Comparison of ENCODE assay signal across 26 cellular contexts in genomic region chr14:65043893-65044595, GRCh38. TPM values are rescaled to one million over a fixed set of nuclear protein-coding genes. Genes with fewer than 3 reads are reported as not detected.
DNase-seq lines count a peak whose midpoint lies in the region; ATAC-seq and TF ChIP-seq lines count a peak whose summit lies in the region.
"Had no signal": no experiment of that assay in that cellular context is flagged by ENCODE, and none has a peak within 500 bp of the region (broad histone marks: within the 10 kb centered on the region; RNA-seq: fewer than 3 reads in every experiment).

No MANE protein-coding gene starts in this region.

- H3K4me1 Mint-ChIP-seq in brain: peaks cover 4% of the 10 kb centered on the region

- H3K27ac Mint-ChIP-seq in brain: peak overlapping the region in 3 of 5 experiments; percentile 24 to 49 (median 47)
- H3K27ac Mint-ChIP-seq: activated T-helper 2 cell treated with anti-CD3 and anti-CD28 coated beads, Interferon-gamma antibody, Interleukin-2, Interleukin-4, amounts not matched to agents 10 μg/mL and 5 μg/mL and 100 μg/mL, durations not matched to agents 14 hours and 24 hours and 36 hours had no signal

- no peaks in the 10 kb centered on the region for H3K27me3 Mint-ChIP-seq in brain
- H3K27me3 Mint-ChIP-seq: central memory CD8-positive, alpha-beta T cell; naive thymus-derived CD4-positive, alpha-beta T cell had no signal

- peaks cover 0 to 47% (median 18%) of the 10 kb centered on the region in 6 donors for H3K4me1 ChIP-seq in spleen
- H3K4me1 ChIP-seq: Peyer's patch, SJCRH30 had no signal

- no peak for DNase-seq in left ventricle myocardium superior
- DNase-seq in left cardiac atrium: no peak
- peak; percentile 25 for DNase-seq in Jurkat, Clone E6-1 (ENCODE audit: low read depth, low spot score)
- no peak for DNase-seq in spleen
- DNase-seq in HuH-7 (ENCODE audit: low spot score): no peak
- DNase-seq: activated CD4-positive, alpha-beta T cell treated with anti-CD3 and anti-CD28 coated beads, Interleukin-2, amount 50 U/mL, for 1 hour; activated CD8-positive, alpha-beta memory T cell treated with anti-CD3 and anti-CD28 coated beads, Interleukin-2, amount 50 U/mL, for 48 hours; Calu3; dermis blood vessel endothelial cell; DND-41; naive thymus-derived CD4-positive, alpha-beta T cell; NCI-H1417; NCI-H2081 treated with DMSO at 0.1 percent for 48 hours; NCI-H345; ovary; Peyer's patch; SJCRH30; stimulated activated CD4-positive, alpha-beta T cell treated with anti-CD3 and anti-CD28 coated beads, Interleukin-12 subunit alpha, Interleukin-12 subunit beta, amount 100 ng/mL, for 4 hours; stimulated activated CD4-positive, alpha-beta T cell treated with anti-CD3 and anti-CD28 coated beads, Interleukin-4, amount 100 ng/mL, for 1 hour; T1000 had no signal

- no peak for TF ChIP-seq POLR2A in spleen (IDR thresholded peaks at IDR 0.05)

- ATAC-seq in left ventricle myocardium superior (peak; percentile 52), left cardiac atrium (no peak), GM19023 (IDR thresholded peaks at IDR 0.05; ENCODE audit: unreplicated experiment) (no peak)

- peak overlapping the region in 7 of 8 donors; percentile 15 to 91 (median 71) for H3K27ac ChIP-seq in spleen
- H3K27ac ChIP-seq: ovary, Peyer's patch, SJCRH30, suprapubic skin had no signal

- H3K36me3 Mint-ChIP-seq in brain: peaks cover 63% of the 10 kb centered on the region

- H3K27me3 ChIP-seq in spleen (replicated peaks in 1 of 7): no peaks in the 10 kb centered on the region
- H3K27me3 ChIP-seq: left lung, ovary, Peyer's patch, SJCRH30, suprapubic skin had no signal

- no peaks in the 10 kb centered on the region for H3K9me3 Mint-ChIP-seq in brain
- H3K9me3 Mint-ChIP-seq: activated T-helper 2 cell treated with anti-CD3 and anti-CD28 coated beads, Interferon-gamma antibody, Interleukin-2, Interleukin-4, amounts not matched to agents 10 μg/mL and 5 μg/mL and 100 μg/mL, durations not matched to agents 14 hours and 24 hours and 36 hours; central memory CD8-positive, alpha-beta T cell; naive thymus-derived CD4-positive, alpha-beta T cell had no signal

- no peaks in the 10 kb centered on the region for H3K9me3 ChIP-seq in spleen
- H3K9me3 ChIP-seq: left lung, ovary, Peyer's patch, SJCRH30, suprapubic skin had no signal

- peaks cover 0 to 64% (median 8%) of the 10 kb centered on the region in 6 donors for H3K36me3 ChIP-seq in spleen
- H3K36me3 ChIP-seq: ovary had no signal

- H3K4me3 Mint-ChIP-seq in brain: no peak overlapping the region
- H3K4me3 Mint-ChIP-seq: central memory CD8-positive, alpha-beta T cell; naive thymus-derived CD4-positive, alpha-beta T cell had no signal

- WGBS in spleen, 5 donors: 64 to 84% (median 78%) methylated on average over 12 of the region's 12 CpGs

- H3K4me3 ChIP-seq in Jurkat, Clone E6-1 (ENCODE audit: low read length): peak overlapping the region; percentile 38
- peak overlapping the region in 1 of 8 donors; percentile 29 for H3K4me3 ChIP-seq in spleen
- H3K4me3 ChIP-seq: left lung, ovary, Peyer's patch, SJCRH30, suprapubic skin had no signal

- intact Hi-C loops in left ventricle myocardium superior (cut with micrococcal nuclease) (no loop called here), left cardiac atrium (cut with DNase I) (no loop called here), spleen (cut with DNase I; ENCODE audit: low total_unique reads) (no loop called here)

- TF ChIP-seq CTCF in brain (conservative IDR thresholded peaks at IDR 0.05) (no peak), spleen (IDR thresholded peaks at IDR 0.05 in 8 of 11, conservative IDR thresholded peaks at IDR 0.05 in 3 of 11) (no peak)

RNA-seq across cellular contexts. Expression of gene FNTB, which starts 57.3 kb away (rescaled TPM):
- total RNA-seq in left ventricle myocardium superior: 18.1 TPM
- 10 to 100 TPM; 13.1 to 15.9 TPM for total RNA-seq in left cardiac atrium
- polyA plus RNA-seq in Jurkat, Clone E6-1 (2012; ENCODE audit: insufficient read depth, insufficient read length): 23.7 TPM
- 34.5 TPM for polyA plus RNA-seq in brain (ENCODE audit: insufficient read depth, low read depth, low replicate concordance)
- 10 to 100 TPM in 5 of 7 donors, 1 to 10 TPM in 2; 9.5 to 17.0 (median 11.9) TPM for total RNA-seq in spleen
- polyA plus RNA-seq in spleen: 1 to 10 TPM; 4.7 to 4.9 (median 4.9) TPM

RNA-seq across cellular contexts. Expression of gene MAX, which starts 58.3 kb away (rescaled TPM):
- total RNA-seq in left ventricle myocardium superior: 85.9 TPM
- total RNA-seq in left cardiac atrium: 10 to 100 TPM; 71.1 to 81.1 TPM
- polyA plus RNA-seq in Jurkat, Clone E6-1 (2012; ENCODE audit: insufficient read depth, insufficient read length): 70.1 TPM
- polyA plus RNA-seq in brain (ENCODE audit: insufficient read depth, low read depth, low replicate concordance): 50.9 TPM
- total RNA-seq in spleen: 100 to 1,000 TPM; 100 to 162 (median 143) TPM
- 10 to 100 TPM; 58.7 to 79.6 (median 70.6) TPM for polyA plus RNA-seq in spleen
